In genomic region chr18:10072659-10073309, GRCh38 we compare ENCODE assay signal across 14 cellular contexts.
DNase-seq lines count a peak whose midpoint lies in the region; ATAC-seq, FAIRE-seq and TF ChIP-seq lines count a peak whose summit lies in the region.
"Had no signal": no experiment of that assay in that cellular context is flagged by ENCODE, and none has a peak within 500 bp of the region (broad histone marks: within the 10 kb centered on the region; RNA-seq: fewer than 3 reads in every experiment).

No MANE protein-coding gene starts in this region.

- CTCF ChIA-PET in PC-9 (lab: Charles Lee), result no interaction called here

- ATAC-seq in HG03135 (IDR thresholded peaks at IDR 0.05; ENCODE audit: unreplicated experiment) (no peak), GM21786 (IDR thresholded peaks at IDR 0.05; ENCODE audit: unreplicated experiment) (no peak)

- no peak overlapping the region for H3K4me3 ChIP-seq in PC-9
- no peak overlapping the region for H3K4me3 ChIP-seq in epithelial cell of esophagus (ENCODE audit: low read length)
- H3K4me3 ChIP-seq: esophagus squamous epithelium, vagina had no signal

- DNase-seq in HCEC 1CT, result peak; percentile 81
- peak in 1 of 2 experiments; percentile 89 for DNase-seq in PC-9
- DNase-seq in epithelial cell of esophagus (ENCODE audit: low read depth), result peak; percentile 42
- DNase-seq in urothelium cell line (ENCODE audit: low spot score), result peak; percentile 42
- DNase-seq in NCI-H2107 (lab: John Stamatoyannopoulos, UW), result no peak
- DNase-seq: activated CD4-positive, CD25-positive, alpha-beta regulatory T cell; activated naive CD4-positive, alpha-beta T cell treated with anti-CD3 and anti-CD28 coated beads, Interleukin-2, amount 10 ng/mL, durations not matched to agents 7 days and 5 days; esophagus squamous epithelium; NCI-H2081 treated with DMSO at 0.1 percent for 48 hours; stimulated activated naive CD4-positive, alpha-beta T cell had no signal

- no peaks in the 10 kb centered on the region for H3K27me3 ChIP-seq in PC-9 (ENCODE audit: insufficient read depth, low read depth)
- H3K27me3 ChIP-seq: esophagus squamous epithelium, vagina had no signal

- H3F3A ChIP-seq in PC-9 (ENCODE audit: insufficient read depth, low read depth), result peaks cover 10% of the 10 kb centered on the region; the same call in 1 of the 2 replicates

- peak; percentile 27 for FAIRE-seq in urothelium cell line (lab: Jason Lieb, UNC)

- peaks cover 32% of the 10 kb centered on the region for H3K4me1 ChIP-seq in PC-9 (replicated peaks; ENCODE audit: insufficient read depth)

- intact Hi-C loops in PC-9 (cut with micrococcal nuclease; ENCODE audit: unreplicated experiment), result no loop called here

- H4K20me1 ChIP-seq in PC-9 (ENCODE audit: insufficient read depth), result no peaks in the 10 kb centered on the region

- peak overlapping the region; percentile 55 for H3K4me2 ChIP-seq in PC-9

- no peaks in the 10 kb centered on the region for H3K36me3 ChIP-seq in PC-9 (ENCODE audit: low read depth)
- H3K36me3 ChIP-seq: esophagus squamous epithelium, neutrophil, vagina had no signal

- TF ChIP-seq CTCF in PC-9 (conservative IDR thresholded peaks at IDR 0.05), result no peak
- TF ChIP-seq CTCF in epithelial cell of esophagus (IDR thresholded peaks at IDR 0.05; ENCODE audit: insufficient read depth, low read depth, low read length, missing control alignments), result no peak

- peak overlapping the region; percentile 20 for H3K27ac ChIP-seq in PC-9
- H3K27ac ChIP-seq: esophagus squamous epithelium, neutrophil, vagina had no signal

- POLR2A ChIA-PET in PC-9 (lab: Charles Lee; ENCODE audit: unreplicated experiment), result no interaction called here

- H3K9me3 ChIP-seq in PC-9 (ENCODE audit: insufficient read depth, low read depth), result no peaks in the 10 kb centered on the region
- H3K9me3 ChIP-seq: esophagus squamous epithelium, neutrophil, vagina had no signal

- H3K9me2 ChIP-seq in PC-9 (ENCODE audit: insufficient read depth), result no peaks in the 10 kb centered on the region

- no peaks in the 10 kb centered on the region for H3K79me2 ChIP-seq in PC-9 (ENCODE audit: low read depth)

- H2AFZ ChIP-seq in PC-9, result no peak overlapping the region

- BruUV-seq in PC-9 (replicated peaks; lab: Mats Ljungman, UMichigan), result no TSS peak
